In the genomic region with DNA sequence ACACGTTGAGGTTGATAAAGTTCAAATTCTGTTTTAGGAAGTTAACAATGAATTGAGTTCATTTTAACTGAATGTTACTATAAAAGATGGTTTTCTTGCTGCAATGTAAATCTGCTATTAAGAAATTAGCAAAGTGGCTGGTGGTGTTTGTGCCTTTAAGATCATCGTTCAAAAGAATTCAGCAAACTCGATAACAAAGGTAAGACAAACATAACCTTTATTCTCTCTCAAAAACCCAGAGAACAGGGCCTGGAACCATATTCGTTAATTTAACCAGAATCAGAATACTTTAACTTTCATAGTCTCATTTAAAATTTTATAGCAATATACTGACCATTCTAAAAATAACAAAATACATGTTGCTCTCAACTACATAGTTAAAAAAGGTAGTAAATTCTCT, we compare ENCODE assay signal across 24 cellular contexts.
"Had no signal": no experiment of that assay in that cellular context is flagged by ENCODE, and none has a peak within 500 bp of the region (broad histone marks: within the 10 kb centered on the region; RNA-seq: fewer than 3 reads in every experiment).

No MANE protein-coding gene starts in this region.

- ATAC-seq: activated CD8-positive, alpha-beta T cell treated with anti-CD3 and anti-CD28 coated beads, Interleukin-2, amount 10 ng/mL, durations not matched to agents 7 days and 5 days; activated T-cell treated with anti-CD3 and anti-CD28 coated beads, Interleukin-2, amount 50 U/mL, for 72 hours; body of pancreas; lower lobe of right lung; pancreas; WTC11 had no signal

- H3K4me3 Mint-ChIP-seq: activated CD8-positive, alpha-beta T cell treated with anti-CD3 and anti-CD28 coated beads, Interleukin-2, amount 10 ng/mL, durations not matched to agents 7 days and 5 days; activated naive CD8-positive, alpha-beta T cell; activated T-cell treated with anti-CD3 and anti-CD28 coated beads, Interleukin-2, amount 50 U/mL, for 72 hours; immature natural killer cell; naive B cell; WTC11 had no signal

- H3K27ac Mint-ChIP-seq: activated CD8-positive, alpha-beta T cell treated with anti-CD3 and anti-CD28 coated beads, Interleukin-2, amount 10 ng/mL, durations not matched to agents 7 days and 5 days; activated naive CD8-positive, alpha-beta T cell; activated T-cell treated with anti-CD3 and anti-CD28 coated beads, Interleukin-2, amount 50 U/mL, for 72 hours; immature natural killer cell; naive B cell; WTC11 had no signal

- H3K27ac ChIP-seq: lower lobe of right lung, upper lobe of left lung had no signal

- DNase-seq: activated CD4-positive, alpha-beta T cell treated with anti-CD3 and anti-CD28 coated beads for 48 hours; activated CD8-positive, alpha-beta memory T cell treated with anti-CD3 and anti-CD28 coated beads, Interleukin-2, amount 50 U/mL, for 4 hours; activated CD8-positive, alpha-beta T cell treated with anti-CD3 and anti-CD28 coated beads, Interleukin-2, amount 10 ng/mL, durations not matched to agents 7 days and 5 days; activated gamma-delta T cell; activated T-cell treated with anti-CD3 and anti-CD28 coated beads, Interleukin-2, amount 50 U/mL, for 72 hours; amygdala; body of pancreas; central memory CD4-positive, alpha-beta T cell; cortex of kidney; effector CD8-positive, alpha-beta T cell; head of caudate nucleus; immature natural killer cell; lower lobe of right lung; midbrain; naive B cell; pancreas; retina; stimulated activated CD4-positive, alpha-beta T cell treated with anti-CD3 and anti-CD28 coated beads, Interleukin-4, amount 100 ng/mL, for 4 hours; stimulated activated CD8-positive, alpha-beta memory T cell treated with anti-CD3 and anti-CD28 coated beads, Interleukin-4, amount 100 ng/mL, for 48 hours; stimulated activated naive CD4-positive, alpha-beta T cell treated with Interleukin-2 at 50 U/mL for 16 hours; T-helper 2 cell; upper lobe of left lung had no signal

- H3K9me3 ChIP-seq: body of pancreas, lower lobe of right lung, pancreas, upper lobe of left lung had no signal

- H3K27me3 ChIP-seq: body of pancreas, pancreas had no signal

- H3K4me3 ChIP-seq: body of pancreas, lower lobe of right lung, upper lobe of left lung had no signal

- H3K36me3 ChIP-seq: lower lobe of right lung, pancreas, upper lobe of left lung had no signal

- H3K9me3 Mint-ChIP-seq: activated T-cell treated with anti-CD3 and anti-CD28 coated beads, Interleukin-2, amount 50 U/mL, for 72 hours; immature natural killer cell; naive B cell; WTC11 had no signal

- H3K36me3 Mint-ChIP-seq: activated naive CD8-positive, alpha-beta T cell; immature natural killer cell; naive B cell; WTC11 had no signal
